Comparison of ENCODE assay signal across 9 cellular contexts in genomic region chr3:168093229-168093628, GRCh38. TPM values are rescaled to one million over a fixed set of nuclear protein-coding genes. Genes with fewer than 3 reads are reported as not detected.
DNase-seq lines count a peak whose midpoint lies in the region; ATAC-seq and TF ChIP-seq lines count a peak whose summit lies in the region.
"Had no signal": no experiment of that assay in that cellular context is flagged by ENCODE, and none has a peak within 500 bp of the region (broad histone marks: within the 10 kb centered on the region; RNA-seq: fewer than 3 reads in every experiment).

No MANE protein-coding gene starts in this region.

- DNase-seq in RPMI8226: peak; percentile 43
- DNase-seq in fibroblast of the aortic adventitia (ENCODE audit: low read depth): no peak
- DNase-seq in skeletal muscle cell (ENCODE audit: low read depth): no peak
- DNase-seq in A673 (ENCODE audit: low spot score): no peak
- no peak for DNase-seq in stimulated activated CD4-positive, alpha-beta T cell treated with anti-CD3 and anti-CD28 coated beads, Interleukin-1b, Interleukin-23, amount 100 ng/mL, for 48 hours
- DNase-seq in GDM1 (lab: John Stamatoyannopoulos, UW): no peak
- DNase-seq: adrenal gland had no signal

- no peaks in the 10 kb centered on the region for H3K27me3 ChIP-seq in A673 (replicated peaks; ENCODE audit: insufficient read depth, low read depth, low read length, poor library complexity)
- H3K27me3 ChIP-seq: adrenal gland had no signal

- H3K4me3 ChIP-seq in GM12875 (ENCODE audit: low read depth, low read length) (peak overlapping the region; percentile 36), fibroblast of the aortic adventitia (ENCODE audit: low read depth, low read length) (peak overlapping the region; percentile 90), skeletal muscle cell (ENCODE audit: low read depth, low read length) (peak overlapping the region; percentile 95), A673 (ENCODE audit: low read depth, low read length, poor library complexity, severe bottlenecking) (no peak overlapping the region)

- no peak overlapping the region for H3K27ac ChIP-seq in A673 (ENCODE audit: low read depth, low read length, poor library complexity, severe bottlenecking)

- intact Hi-C loops in A673 (cut with micrococcal nuclease; ENCODE audit: unreplicated experiment): no loop called here

- no TSS peak for BruUV-seq in A673 (replicated peaks; lab: Mats Ljungman, UMichigan)

- POLR2A ChIA-PET in A673 (lab: Charles Lee; ENCODE audit: low non-redundant PET): no interaction called here

- ATAC-seq in HG03439 (IDR thresholded peaks at IDR 0.05; ENCODE audit: unreplicated experiment): no peak

- no peaks in the 10 kb centered on the region for H3K4me1 ChIP-seq in A673 (ENCODE audit: insufficient read depth, low read length, poor library complexity, severe bottlenecking)

- H3K9me3 ChIP-seq in A673 (ENCODE audit: low read depth, low read length, poor library complexity, severe bottlenecking): no peaks in the 10 kb centered on the region
- H3K9me3 ChIP-seq: adrenal gland had no signal

- CTCF ChIA-PET in A673 (lab: Charles Lee): no interaction called here

- TF ChIP-seq CTCF in GM12875 (IDR thresholded peaks at IDR 0.05; ENCODE audit: borderline replicate concordance, insufficient read depth, low read depth, low read length) (no peak), fibroblast of the aortic adventitia (IDR thresholded peaks at IDR 0.05; ENCODE audit: insufficient read depth, low read length) (no peak), A673 (conservative IDR thresholded peaks at IDR 0.05; ENCODE audit: low read depth, low read length) (no peak)

- no peaks in the 10 kb centered on the region for H3K36me3 ChIP-seq in A673 (ENCODE audit: insufficient read depth, low read length, poor library complexity, severe bottlenecking)
- H3K36me3 ChIP-seq: adrenal gland had no signal

RNA-seq across cellular contexts. Expression of gene GOLIM4, which starts 2.5 kb away (rescaled TPM):
- total RNA-seq in fibroblast of the aortic adventitia (ENCODE audit: low replicate concordance) (50.0 and 76.9 TPM in 2 replicates), A673 (2021) (12.2 and 12.3 TPM in 2 replicates)
